In genomic region chr14:51573607-51574006, GRCh38 we compare ENCODE assay signal across 23 cellular contexts.
"Had no signal": no experiment of that assay in that cellular context is flagged by ENCODE, and none has a peak within 500 bp of the region (broad histone marks: within the 10 kb centered on the region; RNA-seq: fewer than 3 reads in every experiment).

No MANE protein-coding gene starts in this region.

- H3K9me3 ChIP-seq: esophagus squamous epithelium, gastrocnemius medialis, heart right ventricle, left lung, lower lobe of right lung, mucosa of descending colon had no signal

- H3K4me3 Mint-ChIP-seq: mesothelial cell of epicardium had no signal

- ATAC-seq: esophagus mucosa, gastrocnemius medialis, heart right ventricle, left cardiac atrium, left lung, left ventricle myocardium superior, lower lobe of right lung, mucosa of descending colon had no signal

- DNase-seq: dorsolateral prefrontal cortex; effector CD4-positive, alpha-beta T cell; effector memory CD4-positive, alpha-beta T cell; erythroblast; esophagus squamous epithelium; foreskin melanocyte; gastrocnemius medialis; glutamatergic neuron; head of caudate nucleus; heart right ventricle; hippocampal formation; left cardiac atrium; left lung; left ventricle myocardium superior; lower lobe of right lung; mesenchymal stem cell; mucosa of descending colon had no signal

- H3K27ac ChIP-seq: coronary artery, dorsolateral prefrontal cortex, esophagus squamous epithelium, gastrocnemius medialis, heart right ventricle, left lung, lower lobe of right lung had no signal

- H3K9me3 Mint-ChIP-seq: mesothelial cell of epicardium had no signal

- H3K4me1 ChIP-seq: gastrocnemius medialis, heart right ventricle, left lung, lower lobe of right lung had no signal

- H3K27ac Mint-ChIP-seq: mesothelial cell of epicardium had no signal

- H3K36me3 Mint-ChIP-seq: mesothelial cell of epicardium had no signal

- H3K4me3 ChIP-seq: coronary artery, dorsolateral prefrontal cortex, esophagus squamous epithelium, gastrocnemius medialis, heart right ventricle, left lung, lower lobe of right lung, mucosa of descending colon had no signal

- H3K36me3 ChIP-seq: gastrocnemius medialis, heart right ventricle, left lung, lower lobe of right lung had no signal

- FAIRE-seq: colon, islet of Langerhans, keratinocyte had no signal

- H3K27me3 ChIP-seq: dorsolateral prefrontal cortex, esophagus squamous epithelium, gastrocnemius medialis, heart right ventricle had no signal
